29 cellular contexts compared by ENCODE assay signal in the genomic region with DNA sequence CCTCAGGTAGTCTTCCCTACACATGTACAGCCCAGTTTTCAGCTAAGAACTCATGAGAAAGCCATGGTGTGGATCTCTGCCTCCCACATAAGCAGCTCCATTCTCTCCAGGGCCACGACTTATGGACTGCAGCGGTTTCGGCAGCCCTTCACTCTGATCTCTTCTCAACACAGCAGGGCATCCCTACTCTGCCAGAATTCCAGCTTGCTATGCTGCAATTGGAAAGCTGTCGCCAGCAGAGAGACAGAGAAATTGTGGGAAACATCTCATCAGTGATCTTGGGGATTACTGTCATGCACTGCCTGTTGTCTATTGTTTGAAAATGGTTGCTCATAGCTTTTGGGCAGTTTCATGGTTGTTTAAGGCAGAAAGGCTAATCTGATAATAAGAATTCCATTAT.
"Had no signal": no experiment of that assay in that cellular context is flagged by ENCODE, and none has a peak within 500 bp of the region (broad histone marks: within the 10 kb centered on the region; RNA-seq: fewer than 3 reads in every experiment).

No MANE protein-coding gene starts in this region.

- DNase-seq: effector CD8-positive, alpha-beta T cell; endodermal cell; foreskin fibroblast; gastrocnemius medialis; heart left ventricle; kidney; mesendoderm; midbrain; naive thymus-derived CD4-positive, alpha-beta T cell; occipital lobe; ovary; posterior cingulate gyrus; psoas muscle; right cardiac atrium; sigmoid colon; stimulated activated CD4-positive, alpha-beta T cell treated with anti-CD3 and anti-CD28 coated beads, Interleukin-2, amount 100 ng/mL, for 24 hours; stimulated activated CD4-positive, alpha-beta T cell treated with anti-CD3 and anti-CD28 coated beads, Interleukin-4, amount 100 ng/mL, for 24 hours; stimulated activated naive CD4-positive, alpha-beta T cell treated with Interleukin-2 at 50 U/mL for 16 hours; stomach; thyroid gland; trophoblast cell had no signal

- H3K27me3 ChIP-seq: gastrocnemius medialis, heart left ventricle, hepatocyte, ovary, sigmoid colon, stomach, thyroid gland had no signal

- H3K4me3 Mint-ChIP-seq: dendritic cell treated with granulocyte-macrophage colony-stimulating factor and Interleukin-4, amounts not matched to agents 40 ng/mL and 50 ng/mL, for 4 days; endodermal cell; naive thymus-derived CD4-positive, alpha-beta T cell; nephron; stimulated activated effector memory CD8-positive, alpha-beta T cell treated with anti-CD3 and anti-CD28 coated beads, Interleukin-12 subunit alpha, Interleukin-12 subunit beta, amount 100 ng/mL, for 72 hours had no signal

- H3K36me3 Mint-ChIP-seq: stimulated activated effector memory CD8-positive, alpha-beta T cell treated with anti-CD3 and anti-CD28 coated beads, Interleukin-12 subunit alpha, Interleukin-12 subunit beta, amount 100 ng/mL, for 72 hours had no signal

- H3K36me3 ChIP-seq: gastrocnemius medialis, heart left ventricle, ovary, sigmoid colon, stomach, thyroid gland had no signal

- H3K4me1 ChIP-seq: gastrocnemius medialis, psoas muscle, sigmoid colon had no signal

- H3K9me3 Mint-ChIP-seq: dendritic cell treated with granulocyte-macrophage colony-stimulating factor and Interleukin-4, amounts not matched to agents 40 ng/mL and 50 ng/mL, for 4 days; endodermal cell; stimulated activated effector memory CD8-positive, alpha-beta T cell treated with anti-CD3 and anti-CD28 coated beads, Interleukin-12 subunit alpha, Interleukin-12 subunit beta, amount 100 ng/mL, for 72 hours had no signal

- H3K27me3 Mint-ChIP-seq: dendritic cell treated with granulocyte-macrophage colony-stimulating factor and Interleukin-4, amounts not matched to agents 40 ng/mL and 50 ng/mL, for 4 days; naive thymus-derived CD4-positive, alpha-beta T cell had no signal

- H3K4me1 Mint-ChIP-seq: nephron; stimulated activated effector memory CD8-positive, alpha-beta T cell treated with anti-CD3 and anti-CD28 coated beads, Interleukin-12 subunit alpha, Interleukin-12 subunit beta, amount 100 ng/mL, for 72 hours had no signal

- H3K4me3 ChIP-seq: gastrocnemius medialis, heart left ventricle, hepatocyte, lung, ovary, psoas muscle, sigmoid colon, stomach, thyroid gland had no signal

- H3K27ac Mint-ChIP-seq: dendritic cell treated with granulocyte-macrophage colony-stimulating factor and Interleukin-4, amounts not matched to agents 40 ng/mL and 50 ng/mL, for 4 days; endodermal cell; naive thymus-derived CD4-positive, alpha-beta T cell; nephron had no signal

- H3K27ac ChIP-seq: epithelial cell of prostate, gastrocnemius medialis, heart left ventricle, hepatocyte, ovary, psoas muscle, sigmoid colon, stomach, thyroid gland had no signal

- ATAC-seq: esophagus mucosa; gastrocnemius medialis; heart left ventricle; left lobe of liver; naive thymus-derived CD4-positive, alpha-beta T cell; psoas muscle; right cardiac atrium; stimulated activated effector memory CD8-positive, alpha-beta T cell treated with anti-CD3 and anti-CD28 coated beads, Interleukin-12 subunit alpha, Interleukin-12 subunit beta, amount 100 ng/mL, for 72 hours had no signal

- H3K9me3 ChIP-seq: gastrocnemius medialis, ovary, psoas muscle, sigmoid colon, stomach, thyroid gland had no signal
